In the genomic region with DNA sequence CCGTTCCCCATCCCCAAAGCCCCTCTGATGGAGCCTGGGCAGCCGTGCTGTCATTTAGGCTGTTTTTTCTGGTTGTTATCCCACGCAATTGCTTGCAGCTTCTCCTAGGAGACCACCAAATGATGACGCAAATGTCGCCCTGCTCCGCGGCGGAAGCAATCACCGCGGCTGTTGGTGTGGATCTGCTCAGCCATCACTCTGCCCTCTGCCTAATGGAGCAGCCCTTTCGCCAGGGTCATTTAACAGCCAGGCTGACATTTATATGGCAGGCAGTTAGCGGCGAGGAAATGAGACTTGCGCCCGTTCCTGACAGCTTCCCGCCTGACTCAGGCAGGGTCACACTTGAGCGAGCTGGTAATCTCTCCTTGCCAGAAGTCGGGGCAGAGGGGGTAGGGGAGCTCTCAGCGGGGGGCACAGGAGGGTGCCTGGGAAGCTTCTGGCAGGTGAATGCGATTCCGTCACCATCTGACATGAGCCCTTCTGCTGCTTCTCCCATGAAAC, we compare ENCODE assay signal across 9 cellular contexts.
DNase-seq lines count a peak whose midpoint lies in the region; ATAC-seq and TF ChIP-seq lines count a peak whose summit lies in the region.
"Had no signal": no experiment of that assay in that cellular context is flagged by ENCODE, and none has a peak within 500 bp of the region (broad histone marks: within the 10 kb centered on the region; RNA-seq: fewer than 3 reads in every experiment).

No MANE protein-coding gene starts in this region.

- no peak for TF ChIP-seq EP300 in transverse colon (IDR thresholded peaks at IDR 0.05; ENCODE audit: low read depth)

- H3K27me3 Mint-ChIP-seq in GM23338 (ENCODE audit: insufficient read depth, low read depth, poor library complexity), result peaks cover 16% of the 10 kb centered on the region
- H3K27me3 Mint-ChIP-seq in nephron (ENCODE audit: low read depth), result peaks cover 36% of the 10 kb centered on the region
- peaks cover 2% of the 10 kb centered on the region for H3K27me3 Mint-ChIP-seq in endothelial cell (ENCODE audit: unreplicated experiment)

- no peaks in the 10 kb centered on the region for H3K36me3 ChIP-seq in GM23338 (ENCODE audit: insufficient read depth)
- no peaks in the 10 kb centered on the region for H3K36me3 ChIP-seq in transverse colon

- no peak for TF ChIP-seq CTCF in GM23338 (conservative IDR thresholded peaks at IDR 0.05; ENCODE audit: low read depth in 2 of 2)
- TF ChIP-seq CTCF in astrocyte of the spinal cord (IDR thresholded peaks at IDR 0.05; ENCODE audit: low read depth, low read length), result no peak
- no peak for TF ChIP-seq CTCF in nephron (IDR thresholded peaks at IDR 0.05; ENCODE audit: unreplicated experiment in 3 of 3)
- no peak for TF ChIP-seq CTCF in transverse colon (IDR thresholded peaks at IDR 0.05)
- no peak for TF ChIP-seq CTCF in endothelial cell (IDR thresholded peaks at IDR 0.05; ENCODE audit: unreplicated experiment)

- H3K9me3 Mint-ChIP-seq in GM23338, result peaks cover 5% of the 10 kb centered on the region; the same call in 2 of the 3 replicates
- H3K9me3 Mint-ChIP-seq in nephron, result no peaks in the 10 kb centered on the region
- no peaks in the 10 kb centered on the region for H3K9me3 Mint-ChIP-seq in endothelial cell (ENCODE audit: unreplicated experiment)
- H3K9me3 Mint-ChIP-seq: naive B cell had no signal

- WGBS in transverse colon (ENCODE audit: low coverage in 1 of 2), 2 donors, result 17 to 40% methylated on average over 1 to 21 of the region's 21 CpGs

- no peaks in the 10 kb centered on the region for H3K36me3 Mint-ChIP-seq in GM23338 (ENCODE audit: low read depth)
- H3K36me3 Mint-ChIP-seq in nephron (ENCODE audit: low read depth), result no peaks in the 10 kb centered on the region
- no peaks in the 10 kb centered on the region for H3K36me3 Mint-ChIP-seq in endothelial cell (ENCODE audit: low read depth, unreplicated experiment)
- H3K36me3 Mint-ChIP-seq: naive B cell had no signal

- H3K4me1 ChIP-seq in GM23338 (ENCODE audit: insufficient read depth) (no peaks in the 10 kb centered on the region), transverse colon (no peaks in the 10 kb centered on the region)

- in situ Hi-C loops in astrocyte of the spinal cord (cut with HindIII; ENCODE audit: low sequenced_read_pairs) (no loop called here), transverse colon (cut with MboI; ENCODE audit: low pct_ligation_motif_present in 1 of 4, low pct_unique_long_range_greater_than_20kb in 1 of 4, low sequenced_read_pairs in 3 of 4) (no loop called here)

- H3F3A ChIP-seq in GM23338 (replicated peaks; ENCODE audit: low read depth), result no peaks in the 10 kb centered on the region

- TF ChIP-seq POLR2A in transverse colon (IDR thresholded peaks at IDR 0.05), result no peak

- H4K20me1 ChIP-seq in GM23338 (replicated peaks; ENCODE audit: insufficient read depth), result no peaks in the 10 kb centered on the region

- H3K4me2 ChIP-seq in GM23338, result no peak overlapping the region

- no peak overlapping the region for H3K4me3 Mint-ChIP-seq in GM23338
- peak overlapping the region; percentile 7 to 59 (median 56) for H3K4me3 Mint-ChIP-seq in nephron
- H3K4me3 Mint-ChIP-seq in endothelial cell (ENCODE audit: unreplicated experiment), result no peak overlapping the region

- intact Hi-C loops in transverse colon (cut with DNase I; ENCODE audit: low total_unique reads), result no loop called here

- H2AFZ ChIP-seq in GM23338, result no peak overlapping the region

- DNase-seq in GM23338 (ENCODE audit: low spot score) (no peak), NCI-H1105 (lab: John Stamatoyannopoulos, UW) (peak; percentile 57), astrocyte of the spinal cord (ENCODE audit: low read depth, low spot score) (peak; percentile 26), transverse colon (no peak), endothelial cell (ENCODE audit: low spot score) (no peak)
- DNase-seq: naive B cell; stimulated activated CD4-positive, alpha-beta T cell treated with anti-CD3 and anti-CD28 coated beads, Interleukin-1b, Interleukin-23, amount 100 ng/mL, for 48 hours had no signal

- no peaks in the 10 kb centered on the region for H3K79me2 ChIP-seq in GM23338 (replicated peaks; ENCODE audit: insufficient read depth)

- H3K27ac Mint-ChIP-seq in GM23338 (no peak overlapping the region), nephron (peak overlapping the region; percentile 30 to 82 (median 52)), endothelial cell (ENCODE audit: unreplicated experiment) (no peak overlapping the region)

- H3K4me3 ChIP-seq in GM23338, result no peak overlapping the region
- H3K4me3 ChIP-seq in astrocyte of the spinal cord (ENCODE audit: low read depth, low read length), result no peak overlapping the region
- H3K4me3 ChIP-seq in transverse colon, result no peak overlapping the region

- peak; percentile 10; the same call in 2 of the 3 replicates for ATAC-seq in GM23338
- no peak for ATAC-seq in GM18519 (IDR thresholded peaks at IDR 0.05; ENCODE audit: low FRiP score, unreplicated experiment)

- no peaks in the 10 kb centered on the region for H3K9me2 ChIP-seq in GM23338 (ENCODE audit: insufficient read depth)

- H3K27ac ChIP-seq in GM23338 (ENCODE audit: low read depth) (no peak overlapping the region), transverse colon (no peak overlapping the region)

- peaks cover 18% of the 10 kb centered on the region for H3K4me1 Mint-ChIP-seq in GM23338
- peaks cover 44% of the 10 kb centered on the region for H3K4me1 Mint-ChIP-seq in nephron
- H3K4me1 Mint-ChIP-seq in endothelial cell (ENCODE audit: unreplicated experiment), result peaks cover 4% of the 10 kb centered on the region

- no peaks in the 10 kb centered on the region for H3K27me3 ChIP-seq in GM23338 (ENCODE audit: insufficient read depth)
- H3K27me3 ChIP-seq in transverse colon, result peaks cover 21% of the 10 kb centered on the region

- no peaks in the 10 kb centered on the region for H3K9me3 ChIP-seq in transverse colon

TF ChIP-seq in GM23338, 12 proteins besides CTCF, POLR2A, EP300 and RAD21 (continues in another document):
- TF ChIP-seq ZNF114 (CRISPR knock-in tag; IDR thresholded peaks at IDR 0.05) (no peak), EZH2 (IDR thresholded peaks at IDR 0.05; ENCODE audit: low read depth, unreplicated experiment) (no peak), CREB1 (CRISPR knock-in tag; IDR thresholded peaks at IDR 0.05; ENCODE audit: low read depth) (no peak), JUNB (IDR thresholded peaks at IDR 0.05; ENCODE audit: unreplicated experiment) (no peak), EZH2phosphoT487 (IDR thresholded peaks at IDR 0.05; ENCODE audit: unreplicated experiment) (no peak), STAT1 (IDR thresholded peaks at IDR 0.05; ENCODE audit: unreplicated experiment) (no peak), NANOG (IDR thresholded peaks at IDR 0.05; ENCODE audit: borderline replicate concordance) (no peak), POLR2AphosphoS5 (IDR thresholded peaks at IDR 0.05; ENCODE audit: low read depth) (no peak), ZNF331 (CRISPR knock-in tag; IDR thresholded peaks at IDR 0.05; ENCODE audit: low read depth) (no peak)
- TF ChIP-seq, protein P1, sequence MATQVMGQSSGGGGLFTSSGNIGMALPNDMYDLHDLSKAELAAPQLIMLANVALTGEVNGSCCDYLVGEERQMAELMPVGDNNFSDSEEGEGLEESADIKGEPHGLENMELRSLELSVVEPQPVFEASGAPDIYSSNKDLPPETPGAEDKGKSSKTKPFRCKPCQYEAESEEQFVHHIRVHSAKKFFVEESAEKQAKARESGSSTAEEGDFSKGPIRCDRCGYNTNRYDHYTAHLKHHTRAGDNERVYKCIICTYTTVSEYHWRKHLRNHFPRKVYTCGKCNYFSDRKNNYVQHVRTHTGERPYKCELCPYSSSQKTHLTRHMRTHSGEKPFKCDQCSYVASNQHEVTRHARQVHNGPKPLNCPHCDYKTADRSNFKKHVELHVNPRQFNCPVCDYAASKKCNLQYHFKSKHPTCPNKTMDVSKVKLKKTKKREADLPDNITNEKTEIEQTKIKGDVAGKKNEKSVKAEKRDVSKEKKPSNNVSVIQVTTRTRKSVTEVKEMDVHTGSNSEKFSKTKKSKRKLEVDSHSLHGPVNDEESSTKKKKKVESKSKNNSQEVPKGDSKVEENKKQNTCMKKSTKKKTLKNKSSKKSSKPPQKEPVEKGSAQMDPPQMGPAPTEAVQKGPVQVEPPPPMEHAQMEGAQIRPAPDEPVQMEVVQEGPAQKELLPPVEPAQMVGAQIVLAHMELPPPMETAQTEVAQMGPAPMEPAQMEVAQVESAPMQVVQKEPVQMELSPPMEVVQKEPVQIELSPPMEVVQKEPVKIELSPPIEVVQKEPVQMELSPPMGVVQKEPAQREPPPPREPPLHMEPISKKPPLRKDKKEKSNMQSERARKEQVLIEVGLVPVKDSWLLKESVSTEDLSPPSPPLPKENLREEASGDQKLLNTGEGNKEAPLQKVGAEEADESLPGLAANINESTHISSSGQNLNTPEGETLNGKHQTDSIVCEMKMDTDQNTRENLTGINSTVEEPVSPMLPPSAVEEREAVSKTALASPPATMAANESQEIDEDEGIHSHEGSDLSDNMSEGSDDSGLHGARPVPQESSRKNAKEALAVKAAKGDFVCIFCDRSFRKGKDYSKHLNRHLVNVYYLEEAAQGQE (IDR thresholded peaks at IDR 0.05; ENCODE audit: unreplicated experiment), result no peak

Comparison
In these comparisons a context has a peak if more than half of its experiments do, and no peak if none do; other contexts are left out.
1. DNase-seq: peak in NCI-H1105 (single experiment) and astrocyte of the spinal cord (single experiment); none in GM23338 (single experiment), transverse colon (single experiment) and endothelial cell (single experiment).
2. H3K27ac Mint-ChIP-seq: peak in nephron (3 of 3); none in GM23338 (single experiment) and endothelial cell (single experiment).
3. H3K4me3 Mint-ChIP-seq: peak in nephron (3 of 3); none in GM23338 (single experiment) and endothelial cell (single experiment).